Comparison of ENCODE assay signal across 17 cellular contexts in the genomic region with DNA sequence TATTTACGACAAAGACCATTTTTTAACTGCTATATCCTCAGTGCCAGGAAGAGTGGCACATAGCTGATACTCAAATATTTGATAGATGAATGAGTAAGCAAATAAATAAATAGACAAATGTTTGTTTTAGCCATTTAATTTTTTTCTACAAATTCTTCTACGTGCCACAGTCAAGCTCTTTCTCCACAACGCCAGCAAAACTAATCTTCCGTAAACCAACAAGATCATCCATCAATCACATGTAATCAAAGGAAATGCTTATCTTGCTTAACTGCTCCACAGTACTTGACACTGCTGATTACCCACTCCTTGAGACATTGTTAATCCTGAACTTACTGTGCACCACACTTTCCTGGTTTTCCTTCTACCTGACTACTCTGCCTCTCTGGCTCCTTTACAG.
"Had no signal": no experiment of that assay in that cellular context is flagged by ENCODE, and none has a peak within 500 bp of the region (broad histone marks: within the 10 kb centered on the region; RNA-seq: fewer than 3 reads in every experiment).

No MANE protein-coding gene starts in this region.

- H3K27ac Mint-ChIP-seq: activated CD4-positive, alpha-beta T cell treated with anti-CD3 and anti-CD28 coated beads, Interleukin-2, amount 10 ng/mL, durations not matched to agents 24 days and 14 days; activated CD8-positive, alpha-beta T cell treated with anti-CD3 and anti-CD28 coated beads, Interleukin-2, amount 10 ng/mL, durations not matched to agents 7 days and 5 days; activated naive CD8-positive, alpha-beta T cell; dendritic cell treated with granulocyte-macrophage colony-stimulating factor and Interleukin-4, amounts not matched to agents 40 ng/mL and 50 ng/mL, for 4 days; naive thymus-derived CD4-positive, alpha-beta T cell had no signal

- H3K36me3 ChIP-seq: lower lobe of right lung, thoracic aorta had no signal

- H3K4me1 ChIP-seq: lower lobe of right lung had no signal

- DNase-seq: activated CD4-positive, alpha-beta T cell treated with anti-CD3 and anti-CD28 coated beads, Interleukin-2, amount 10 ng/mL, durations not matched to agents 24 days and 14 days; activated CD4-positive, CD25-positive, alpha-beta regulatory T cell; activated CD8-positive, alpha-beta memory T cell treated with anti-CD3 and anti-CD28 coated beads, Interleukin-2, amount 50 U/mL, for 4 hours; activated CD8-positive, alpha-beta T cell treated with anti-CD3 and anti-CD28 coated beads, Interleukin-2, amount 10 ng/mL, durations not matched to agents 7 days and 5 days; activated gamma-delta T cell treated with Interleukin-2 at 50 U/mL for 16 hours; amygdala; effector memory CD4-positive, alpha-beta T cell; foreskin keratinocyte; left cardiac atrium; lower lobe of right lung; naive thymus-derived CD4-positive, alpha-beta T cell; retina; stimulated activated CD4-positive, alpha-beta T cell treated with anti-CD3 and anti-CD28 coated beads, Interleukin-12 subunit alpha, Interleukin-12 subunit beta, amount 100 ng/mL, for 4 hours; stimulated activated CD4-positive, alpha-beta T cell treated with anti-CD3 and anti-CD28 coated beads, Interleukin-2, amount 100 ng/mL, for 24 hours had no signal

- H3K9me3 ChIP-seq: lower lobe of right lung, thoracic aorta had no signal

- H3K36me3 Mint-ChIP-seq: activated naive CD8-positive, alpha-beta T cell; naive thymus-derived CD4-positive, alpha-beta T cell had no signal

- H3K27ac ChIP-seq: foreskin keratinocyte, lower lobe of right lung, thoracic aorta had no signal

- H3K27me3 Mint-ChIP-seq: activated CD4-positive, alpha-beta T cell treated with anti-CD3 and anti-CD28 coated beads, Interleukin-2, amount 10 ng/mL, durations not matched to agents 24 days and 14 days; naive thymus-derived CD4-positive, alpha-beta T cell had no signal

- H3K4me3 Mint-ChIP-seq: activated CD4-positive, alpha-beta T cell treated with anti-CD3 and anti-CD28 coated beads, Interleukin-2, amount 10 ng/mL, durations not matched to agents 24 days and 14 days; activated CD8-positive, alpha-beta T cell treated with anti-CD3 and anti-CD28 coated beads, Interleukin-2, amount 10 ng/mL, durations not matched to agents 7 days and 5 days; activated naive CD8-positive, alpha-beta T cell; dendritic cell treated with granulocyte-macrophage colony-stimulating factor and Interleukin-4, amounts not matched to agents 40 ng/mL and 50 ng/mL, for 4 days; naive thymus-derived CD4-positive, alpha-beta T cell had no signal

- H3K4me3 ChIP-seq: lower lobe of right lung, thoracic aorta had no signal

- H3K27me3 ChIP-seq: foreskin keratinocyte had no signal

- H3K4me1 Mint-ChIP-seq: activated CD4-positive, alpha-beta T cell treated with anti-CD3 and anti-CD28 coated beads, Interleukin-2, amount 10 ng/mL, durations not matched to agents 24 days and 14 days; naive thymus-derived CD4-positive, alpha-beta T cell had no signal

- ATAC-seq: activated CD8-positive, alpha-beta T cell treated with anti-CD3 and anti-CD28 coated beads, Interleukin-2, amount 10 ng/mL, durations not matched to agents 7 days and 5 days; foreskin keratinocyte; left cardiac atrium; naive thymus-derived CD4-positive, alpha-beta T cell had no signal

- H3K9me3 Mint-ChIP-seq: activated CD4-positive, alpha-beta T cell treated with anti-CD3 and anti-CD28 coated beads, Interleukin-2, amount 10 ng/mL, durations not matched to agents 24 days and 14 days; dendritic cell treated with granulocyte-macrophage colony-stimulating factor and Interleukin-4, amounts not matched to agents 40 ng/mL and 50 ng/mL, for 4 days had no signal
